16 cellular contexts compared by ENCODE assay signal in genomic region chr7:125661006-125661405, GRCh38.
"Had no signal": no experiment of that assay in that cellular context is flagged by ENCODE, and none has a peak within 500 bp of the region (broad histone marks: within the 10 kb centered on the region; RNA-seq: fewer than 3 reads in every experiment).

No MANE protein-coding gene starts in this region.

- FAIRE-seq: kidney, pancreas had no signal

- H3K4me3 ChIP-seq: left lung, mucosa of descending colon, pancreas, thyroid gland had no signal

- H3K27me3 Mint-ChIP-seq: activated CD4-positive, alpha-beta T cell treated with anti-CD3 and anti-CD28 coated beads, Interleukin-2, amount 10 ng/mL, durations not matched to agents 7 days and 5 days; activated naive CD8-positive, alpha-beta T cell; naive thymus-derived CD4-positive, alpha-beta T cell; stimulated activated naive B cell treated with anti-CD40 and anti-IgM and Interleukin-4, amounts not matched to agents 10 μg/mL and 1 μg/mL and 100 μg/mL, for 72 hours had no signal

- H3K4me3 Mint-ChIP-seq: activated CD4-positive, alpha-beta T cell treated with anti-CD3 and anti-CD28 coated beads, Interleukin-2, amount 10 ng/mL, durations not matched to agents 7 days and 5 days; activated naive CD8-positive, alpha-beta T cell; activated T-cell treated with anti-CD3 and anti-CD28 coated beads, Interleukin-2, amount 50 U/mL, for 72 hours; naive thymus-derived CD4-positive, alpha-beta T cell; stimulated activated naive B cell treated with anti-CD40 and anti-IgM and Interleukin-4, amounts not matched to agents 10 μg/mL and 1 μg/mL and 100 μg/mL, for 72 hours; T-helper 2 cell treated with Interferon-gamma antibody and Interleukin-4, amounts not matched to agents 5 μg/mL and 100 μg/mL, for 36 hours had no signal

- H3K36me3 ChIP-seq: left lung, pancreas, thyroid gland had no signal

- H3K4me1 ChIP-seq: left lung, thyroid gland had no signal

- H3K36me3 Mint-ChIP-seq: activated naive CD8-positive, alpha-beta T cell; naive thymus-derived CD4-positive, alpha-beta T cell; stimulated activated naive B cell treated with anti-CD40 and anti-IgM and Interleukin-4, amounts not matched to agents 10 μg/mL and 1 μg/mL and 100 μg/mL, for 72 hours had no signal

- DNase-seq: activated CD4-positive, alpha-beta T cell treated with anti-CD3 and anti-CD28 coated beads, Interleukin-2, amount 10 ng/mL, durations not matched to agents 7 days and 5 days; activated CD8-positive, alpha-beta memory T cell treated with anti-CD3 and anti-CD28 coated beads, Interleukin-2, amount 50 U/mL, for 48 hours; activated gamma-delta T cell; activated T-cell treated with anti-CD3 and anti-CD28 coated beads, Interleukin-2, amount 50 U/mL, for 72 hours; amniotic stem cell; kidney; left lung; mammary epithelial cell; mucosa of descending colon; naive thymus-derived CD4-positive, alpha-beta T cell; stimulated activated CD4-positive, alpha-beta T cell treated with anti-CD3 and anti-CD28 coated beads, Interleukin-2, amount 100 ng/mL, for 48 hours; stimulated activated naive B cell treated with anti-CD40 and anti-IgM and Interleukin-4, amounts not matched to agents 10 μg/mL and 1 μg/mL and 100 μg/mL, for 72 hours; thyroid gland had no signal

- H3K9me3 ChIP-seq: left lung, mucosa of descending colon, pancreas, thyroid gland had no signal

- H3K4me1 Mint-ChIP-seq: activated CD4-positive, alpha-beta T cell treated with anti-CD3 and anti-CD28 coated beads, Interleukin-2, amount 10 ng/mL, durations not matched to agents 7 days and 5 days; naive thymus-derived CD4-positive, alpha-beta T cell; stimulated activated naive B cell treated with anti-CD40 and anti-IgM and Interleukin-4, amounts not matched to agents 10 μg/mL and 1 μg/mL and 100 μg/mL, for 72 hours had no signal

- H3K27me3 ChIP-seq: left lung, pancreas, thyroid gland had no signal

- H3K27ac ChIP-seq: left lung, thyroid gland had no signal

- H3K27ac Mint-ChIP-seq: activated CD4-positive, alpha-beta T cell treated with anti-CD3 and anti-CD28 coated beads, Interleukin-2, amount 10 ng/mL, durations not matched to agents 7 days and 5 days; activated naive CD8-positive, alpha-beta T cell; activated T-cell treated with anti-CD3 and anti-CD28 coated beads, Interleukin-2, amount 50 U/mL, for 72 hours; naive thymus-derived CD4-positive, alpha-beta T cell; stimulated activated naive B cell treated with anti-CD40 and anti-IgM and Interleukin-4, amounts not matched to agents 10 μg/mL and 1 μg/mL and 100 μg/mL, for 72 hours; T-helper 2 cell treated with Interferon-gamma antibody and Interleukin-4, amounts not matched to agents 5 μg/mL and 100 μg/mL, for 36 hours had no signal
